ENCODE assay signal across 1 cellular context in the genomic region with DNA sequence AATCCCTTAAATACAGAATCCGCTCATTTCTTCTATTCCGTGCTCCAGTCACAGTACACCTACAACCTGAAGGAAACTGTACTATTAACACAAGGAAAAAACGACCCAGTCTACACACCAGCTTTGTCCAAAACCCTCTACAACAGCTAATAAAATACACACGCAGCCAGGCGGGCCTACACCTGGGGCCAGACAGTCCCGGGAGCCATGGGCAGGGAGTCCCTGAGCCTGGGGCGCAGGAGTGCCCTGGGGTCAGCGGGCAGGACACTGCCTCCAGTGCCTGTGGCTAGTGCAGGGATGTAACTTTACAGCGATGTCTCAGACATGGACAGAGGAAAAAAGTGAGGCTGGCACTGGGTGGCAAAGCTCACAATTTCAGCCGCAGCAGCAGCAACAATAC.
TF ChIP-seq lines count a peak whose summit lies in the region.

No MANE protein-coding gene starts in this region.

TF ChIP-seq in WTC11, 78 proteins besides CTCF, POLR2A, EP300 and RAD21 (continued from another document):
- TF ChIP-seq, protein P1, sequence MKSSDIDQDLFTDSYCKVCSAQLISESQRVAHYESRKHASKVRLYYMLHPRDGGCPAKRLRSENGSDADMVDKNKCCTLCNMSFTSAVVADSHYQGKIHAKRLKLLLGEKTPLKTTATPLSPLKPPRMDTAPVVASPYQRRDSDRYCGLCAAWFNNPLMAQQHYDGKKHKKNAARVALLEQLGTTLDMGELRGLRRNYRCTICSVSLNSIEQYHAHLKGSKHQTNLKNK (CRISPR knock-in tag; IDR thresholded peaks at IDR 0.05), result no peak
- TF ChIP-seq, protein P2, sequence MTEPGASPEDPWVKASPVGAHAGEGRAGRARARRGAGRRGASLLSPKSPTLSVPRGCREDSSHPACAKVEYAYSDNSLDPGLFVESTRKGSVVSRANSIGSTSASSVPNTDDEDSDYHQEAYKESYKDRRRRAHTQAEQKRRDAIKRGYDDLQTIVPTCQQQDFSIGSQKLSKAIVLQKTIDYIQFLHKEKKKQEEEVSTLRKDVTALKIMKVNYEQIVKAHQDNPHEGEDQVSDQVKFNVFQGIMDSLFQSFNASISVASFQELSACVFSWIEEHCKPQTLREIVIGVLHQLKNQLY (CRISPR knock-in tag; IDR thresholded peaks at IDR 0.05), result no peak
